ENCODE assay signal across 8 cellular contexts in genomic region chr15:67520976-67521769, GRCh38. TPM values are rescaled to one million over a fixed set of nuclear protein-coding genes. Genes with fewer than 3 reads are reported as not detected.
A peak's percentile ranks its signal among the peaks of the same experiment; 100 is the strongest.
DNase-seq lines count a peak whose midpoint lies in the region; ATAC-seq and TF ChIP-seq lines count a peak whose summit lies in the region.

TSS of gene C15orf61 (plus strand) at chr15:67521131. CDS start at chr15:67521249, 118 bp downstream.

- no peaks in the 10 kb centered on the region for H3K27me3 Mint-ChIP-seq in central memory CD8-positive, alpha-beta T cell

- ATAC-seq in GM18870 (IDR thresholded peaks at IDR 0.05; ENCODE audit: unreplicated experiment): peak; percentile 58
- ATAC-seq in HG03097 (IDR thresholded peaks at IDR 0.05; ENCODE audit: low FRiP score, unreplicated experiment): peak; percentile 81
- ATAC-seq in central memory CD8-positive, alpha-beta T cell (replicated peaks; ENCODE audit: extremely low read depth, poor library complexity, severe bottlenecking): peak; percentile 79

- DNase-seq in AG08396 (ENCODE audit: low spot score) (peak; percentile 96), NCI-H2196 (lab: John Stamatoyannopoulos, UW; ENCODE audit: unreplicated experiment) (peak; percentile 87), kidney epithelial cell (ENCODE audit: low read depth) (no peak)
- peak; percentile 63 for DNase-seq in activated CD4-positive, CD25-positive, alpha-beta regulatory T cell treated with anti-CD3 and anti-CD28 coated beads, Interleukin-2, amount 50 U/mL, for 16 hours (ENCODE audit: low read depth, low spot score)
- DNase-seq in central memory CD8-positive, alpha-beta T cell (ENCODE audit: low spot score in 2 of 2): peak; percentile 66 to 71
- peak; percentile 89 for DNase-seq in stimulated activated CD4-positive, alpha-beta T cell treated with anti-CD3 and anti-CD28 coated beads, Interleukin-15, amount 100 ng/mL, for 24 hours

- no peaks in the 10 kb centered on the region for H3K9me3 Mint-ChIP-seq in central memory CD8-positive, alpha-beta T cell

- no peaks in the 10 kb centered on the region for H3K27me3 ChIP-seq in kidney epithelial cell (ENCODE audit: control insufficient read depth, insufficient read depth, low read length)

- peak within 1 kb of the TSS; percentile 92 for H3K27ac Mint-ChIP-seq in central memory CD8-positive, alpha-beta T cell (ENCODE audit: low read depth)

- peak within 1 kb of the TSS; percentile 92 for H3K4me3 Mint-ChIP-seq in central memory CD8-positive, alpha-beta T cell

- H3K4me1 Mint-ChIP-seq in central memory CD8-positive, alpha-beta T cell: peaks cover 25% of the 10 kb centered on the region

- no peaks in the 10 kb centered on the region for H3K36me3 ChIP-seq in kidney epithelial cell (ENCODE audit: control insufficient read depth, insufficient read depth, low read length)

- TF ChIP-seq CTCF in kidney epithelial cell (IDR thresholded peaks at IDR 0.05; ENCODE audit: insufficient read depth, low read length, poor library complexity, severe bottlenecking): no peak

- H3K36me3 Mint-ChIP-seq in central memory CD8-positive, alpha-beta T cell (ENCODE audit: insufficient read depth): peaks cover 23% of the 10 kb centered on the region

- H3K4me3 ChIP-seq in kidney epithelial cell (ENCODE audit: low read depth, low read length): peak within 1 kb of the TSS; percentile 82

RNA-seq across cellular contexts. Expression of gene C15orf61, which starts in this region (rescaled TPM):
- total RNA-seq in kidney epithelial cell: 2.9 and 6.7 TPM in 2 replicates
